9 cellular contexts compared by ENCODE assay signal in the genomic region with DNA sequence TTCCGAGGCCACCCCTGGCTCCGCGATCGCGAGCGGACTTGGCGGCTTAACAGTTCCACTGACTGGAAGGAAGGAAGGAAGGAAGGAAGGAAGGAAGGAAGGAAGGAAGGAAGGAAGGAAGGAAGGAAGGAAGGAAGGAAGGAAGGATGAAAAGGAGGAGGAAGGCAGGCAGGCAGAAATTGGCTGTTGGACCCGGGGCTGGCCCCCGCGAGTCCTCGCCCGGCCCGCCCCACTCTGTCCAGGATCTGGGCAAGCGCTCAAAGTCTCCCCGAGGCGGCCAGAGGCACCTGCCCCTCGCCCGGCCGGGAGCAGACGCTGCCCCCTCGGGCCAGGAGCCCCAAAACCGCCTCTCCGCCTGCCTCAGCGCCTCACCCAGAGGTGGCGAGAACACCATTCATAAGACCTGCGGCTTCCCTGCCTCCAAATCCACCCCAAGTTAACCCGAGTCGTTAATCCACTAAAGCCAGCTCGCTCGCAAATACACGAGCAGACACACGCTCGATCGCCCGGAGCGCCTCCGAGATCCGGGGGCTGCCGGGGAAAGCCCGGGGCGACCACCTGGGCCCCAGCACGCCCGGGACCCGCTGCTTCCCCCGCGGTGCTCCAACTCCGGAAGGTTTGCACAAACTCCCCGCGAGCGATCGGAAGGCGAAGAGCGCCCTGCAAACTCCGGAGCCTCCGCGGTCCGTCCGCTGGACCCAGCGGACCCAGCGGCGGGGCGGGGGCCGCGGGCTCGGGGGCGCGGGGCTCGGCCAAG. TPM values are rescaled to one million over a fixed set of nuclear protein-coding genes. Genes with fewer than 3 reads are reported as not detected.
DNase-seq lines count a peak whose midpoint lies in the region; ATAC-seq and TF ChIP-seq lines count a peak whose summit lies in the region.
"Had no signal": no experiment of that assay in that cellular context is flagged by ENCODE, and none has a peak within 500 bp of the region (broad histone marks: within the 10 kb centered on the region; RNA-seq: fewer than 3 reads in every experiment).

No MANE protein-coding gene starts in this region.

- peaks cover 0 to 23% (median 12%) of the 10 kb centered on the region in 4 donors for H3K4me1 ChIP-seq in tibial artery

- H3K36me3 Mint-ChIP-seq in activated CD8-positive, alpha-beta T cell treated with anti-CD3 and anti-CD28 coated beads, Interleukin-2, amount 10 ng/mL, durations not matched to agents 7 days and 5 days (ENCODE audit: low read depth): peaks cover 3% of the 10 kb centered on the region

- H3K4me1 Mint-ChIP-seq in activated CD8-positive, alpha-beta T cell treated with anti-CD3 and anti-CD28 coated beads, Interleukin-2, amount 10 ng/mL, durations not matched to agents 7 days and 5 days (ENCODE audit: low read depth): peaks cover 44% of the 10 kb centered on the region

- peaks cover 59% of the 10 kb centered on the region for H3K27me3 Mint-ChIP-seq in activated CD8-positive, alpha-beta T cell treated with anti-CD3 and anti-CD28 coated beads, Interleukin-2, amount 10 ng/mL, durations not matched to agents 7 days and 5 days (ENCODE audit: low read depth)

- peak; percentile 24 for ATAC-seq in activated CD8-positive, alpha-beta T cell treated with anti-CD3 and anti-CD28 coated beads, Interleukin-2, amount 10 ng/mL, durations not matched to agents 7 days and 5 days
- ATAC-seq in esophagus mucosa (peak; percentile 21), GM19023 (IDR thresholded peaks at IDR 0.05; ENCODE audit: unreplicated experiment) (no peak)

- DNase-seq in NOMO-1 treated with dmso at 0.1 percent for 144 hours (lab: John Stamatoyannopoulos, UW; ENCODE audit: unreplicated experiment) (peak; percentile 38), NOMO-1 treated with DMSO at 0.1 percent for 48 hours (lab: John Stamatoyannopoulos, UW; ENCODE audit: unreplicated experiment) (no peak), HL-60 (ENCODE audit: low read depth in 1 of 2, low spot score in 1 of 2) (no peak), myocyte (ENCODE audit: low read depth) (peak; percentile 37), tibial artery (no peak)
- DNase-seq in activated CD8-positive, alpha-beta T cell treated with anti-CD3 and anti-CD28 coated beads, Interleukin-2, amount 10 ng/mL, durations not matched to agents 7 days and 5 days: peak; percentile 49

- H3K27me3 ChIP-seq in HL-60 (ENCODE audit: insufficient read depth, poor library complexity, severe bottlenecking) (peaks cover 12% of the 10 kb centered on the region), tibial artery (no peaks in the 10 kb centered on the region)

- POLR2A ChIA-PET in activated CD8-positive, alpha-beta T cell treated with anti-CD3 and anti-CD28 coated beads, Interleukin-2, amount 10 ng/mL, durations not matched to agents 7 days and 5 days (lab: Charles Lee): interaction anchor here (0.8 to 1.1 kb wide), 2 partner anchors 233 to 316 kb away, joined by 3 read pairs; no protein-coding TSS in a partner anchor

- intact Hi-C loops in tibial artery (cut with DNase I; ENCODE audit: low total_unique reads): no loop called here

- no peaks in the 10 kb centered on the region for H3K9me3 ChIP-seq in tibial artery

- CTCF ChIA-PET in activated CD8-positive, alpha-beta T cell treated with anti-CD3 and anti-CD28 coated beads, Interleukin-2, amount 10 ng/mL, durations not matched to agents 7 days and 5 days (lab: Charles Lee): interaction anchor here (1.0 to 2.6 kb wide), 6 partner anchors 9 to 383 kb away, joined by 3 to 24 read pairs (median 4); no protein-coding TSS in a partner anchor

- H3K36me3 ChIP-seq in tibial artery: no peaks in the 10 kb centered on the region

- no peak for TF ChIP-seq CTCF in HL-60 (IDR thresholded peaks at IDR 0.05; ENCODE audit: insufficient read depth, low read length)
- no peak for TF ChIP-seq CTCF in tibial artery (IDR thresholded peaks at IDR 0.05)

- no peaks in the 10 kb centered on the region for H3K9me3 Mint-ChIP-seq in activated CD8-positive, alpha-beta T cell treated with anti-CD3 and anti-CD28 coated beads, Interleukin-2, amount 10 ng/mL, durations not matched to agents 7 days and 5 days (ENCODE audit: insufficient read depth)

- H3K4me3 ChIP-seq in HL-60 (replicated peaks; ENCODE audit: insufficient read depth, low read length): peak overlapping the region; percentile 59
- peak overlapping the region; percentile 55 to 79 for H3K4me3 ChIP-seq in tibial artery

- H3K27ac Mint-ChIP-seq in activated CD8-positive, alpha-beta T cell treated with anti-CD3 and anti-CD28 coated beads, Interleukin-2, amount 10 ng/mL, durations not matched to agents 7 days and 5 days: peak overlapping the region; percentile 81

- no peak overlapping the region for H3K27ac ChIP-seq in HL-60 (replicated peaks)
- peak overlapping the region; percentile 41 to 51 for H3K27ac ChIP-seq in tibial artery
- H3K27ac ChIP-seq: epithelial cell of prostate had no signal

- peak overlapping the region; percentile 90 for H3K4me3 Mint-ChIP-seq in activated CD8-positive, alpha-beta T cell treated with anti-CD3 and anti-CD28 coated beads, Interleukin-2, amount 10 ng/mL, durations not matched to agents 7 days and 5 days

RNA-seq across cellular contexts. Expression of a gene that starts 0.8 kb away (rescaled TPM):
- 10 to 100 TPM; 10.3 to 10.7 TPM for total RNA-seq in activated CD8-positive, alpha-beta T cell treated with anti-CD3 and anti-CD28 coated beads, Interleukin-2, amount 10 ng/mL, durations not matched to agents 7 days and 5 days
- total RNA-seq in esophagus mucosa (1.1 TPM), myocyte (4.7 and 5.5 TPM in 2 replicates)
- polyA plus RNA-seq in myocyte (2012): 3.3 TPM

RNA-seq across cellular contexts. Expression of a gene that starts 33.2 kb away (rescaled TPM):
- 10 to 100 TPM; 17.5 to 18.1 TPM for total RNA-seq in activated CD8-positive, alpha-beta T cell treated with anti-CD3 and anti-CD28 coated beads, Interleukin-2, amount 10 ng/mL, durations not matched to agents 7 days and 5 days
- total RNA-seq in esophagus mucosa (9.6 TPM), myocyte (19.8 and 23.2 TPM in 2 replicates)
- polyA plus RNA-seq in myocyte (2012): 18.5 TPM

Comparison
In these comparisons a context has a peak if more than half of its experiments do, and no peak if none do; other contexts are left out.
1. DNase-seq: peak in NOMO-1 treated with dmso at 0.1 percent for 144 hours (single experiment), activated CD8-positive, alpha-beta T cell treated with anti-CD3 and anti-CD28 coated beads, Interleukin-2, amount 10 ng/mL, durations not matched to agents 7 days and 5 days (single experiment) and myocyte (single experiment); none in NOMO-1 treated with DMSO at 0.1 percent for 48 hours (single experiment), HL-60 (0 of 2) and tibial artery (0 of 2).